ENCODE assay signal across 25 cellular contexts in genomic region chr3:299590-300301, GRCh38.
DNase-seq lines count a peak whose midpoint lies in the region; ATAC-seq, FAIRE-seq and TF ChIP-seq lines count a peak whose summit lies in the region.
"Had no signal": no experiment of that assay in that cellular context is flagged by ENCODE, and none has a peak within 500 bp of the region (broad histone marks: within the 10 kb centered on the region; RNA-seq: fewer than 3 reads in every experiment).

No MANE protein-coding gene starts in this region.

- no peak for TF ChIP-seq CTCF in bronchial epithelial cell (IDR thresholded peaks at IDR 0.05; ENCODE audit: insufficient read depth, low read length, severe bottlenecking)

- peak; percentile 89 for FAIRE-seq in bronchial epithelial cell (lab: Jason Lieb, UNC)
- FAIRE-seq: islet of Langerhans had no signal

- H3K9me3 Mint-ChIP-seq in stimulated activated naive CD8-positive, alpha-beta T cell treated with anti-CD3 and anti-CD28 coated beads, Interleukin-15, amount 100 ng/mL, for 72 hours: peaks cover 5 to 8% of the 10 kb centered on the region in 2 donors

- H3K36me3 ChIP-seq in bronchial epithelial cell (ENCODE audit: control insufficient read depth, insufficient read depth, low read length): no peaks in the 10 kb centered on the region
- H3K36me3 ChIP-seq: BE2C had no signal

- H3K27ac Mint-ChIP-seq in stimulated activated naive CD8-positive, alpha-beta T cell treated with anti-CD3 and anti-CD28 coated beads, Interleukin-15, amount 100 ng/mL, for 72 hours: no peak overlapping the region
- H3K27ac Mint-ChIP-seq: activated CD4-positive, alpha-beta T cell treated with anti-CD3 and anti-CD28 coated beads, Interleukin-2, amount 10 ng/mL, durations not matched to agents 7 days and 5 days; HFFc6 had no signal

- H3K4me3 Mint-ChIP-seq in stimulated activated naive CD8-positive, alpha-beta T cell treated with anti-CD3 and anti-CD28 coated beads, Interleukin-15, amount 100 ng/mL, for 72 hours: no peak overlapping the region
- H3K4me3 Mint-ChIP-seq: activated CD4-positive, alpha-beta T cell treated with anti-CD3 and anti-CD28 coated beads, Interleukin-2, amount 10 ng/mL, durations not matched to agents 7 days and 5 days; HFFc6 had no signal

- no peaks in the 10 kb centered on the region for H3K4me1 Mint-ChIP-seq in stimulated activated naive CD8-positive, alpha-beta T cell treated with anti-CD3 and anti-CD28 coated beads, Interleukin-15, amount 100 ng/mL, for 72 hours
- H3K4me1 Mint-ChIP-seq: activated CD4-positive, alpha-beta T cell treated with anti-CD3 and anti-CD28 coated beads, Interleukin-2, amount 10 ng/mL, durations not matched to agents 7 days and 5 days had no signal

- H3K27me3 ChIP-seq in bronchial epithelial cell (ENCODE audit: control insufficient read depth, insufficient read depth, low read length): no peaks in the 10 kb centered on the region
- H3K27me3 ChIP-seq: BE2C, foreskin keratinocyte, hepatocyte had no signal

- peak; percentile 58 for ATAC-seq in GM19467 (IDR thresholded peaks at IDR 0.05; ENCODE audit: unreplicated experiment)
- ATAC-seq in HG03066 (IDR thresholded peaks at IDR 0.05; ENCODE audit: low read depth, unreplicated experiment): peak; percentile 70
- no peak for ATAC-seq in stimulated activated naive CD8-positive, alpha-beta T cell treated with anti-CD3 and anti-CD28 coated beads, Interleukin-15, amount 100 ng/mL, for 72 hours
- no peak for ATAC-seq in GM21576 (IDR thresholded peaks at IDR 0.05; ENCODE audit: unreplicated experiment)
- ATAC-seq: foreskin keratinocyte, PC-3 had no signal

- no peak overlapping the region for H3K4me3 ChIP-seq in bronchial epithelial cell (ENCODE audit: low read depth, low read length)
- H3K4me3 ChIP-seq: hepatocyte had no signal

- DNase-seq in NCI-H1092 treated with DMSO at 0.1 percent for 48 hours (lab: John Stamatoyannopoulos, UW): peak; percentile 19
- DNase-seq in NCI-H1092 (lab: John Stamatoyannopoulos, UW): no peak
- peak; percentile 52 for DNase-seq in bronchial epithelial cell (ENCODE audit: low read depth)
- no peak for DNase-seq in stimulated activated naive CD8-positive, alpha-beta T cell treated with anti-CD3 and anti-CD28 coated beads, Interleukin-15, amount 100 ng/mL, for 72 hours
- no peak for DNase-seq in COLO829 (ENCODE audit: low spot score)
- DNase-seq: 8988T; activated CD4-positive, alpha-beta T cell treated with anti-CD3 and anti-CD28 coated beads, Interleukin-2, amount 10 ng/mL, durations not matched to agents 7 days and 5 days; activated CD8-positive, alpha-beta memory T cell treated with anti-CD3 and anti-CD28 coated beads, Interleukin-2, amount 50 U/mL, for 48 hours; activated gamma-delta T cell; amniotic stem cell; BE2C; dermis blood vessel endothelial cell; foreskin keratinocyte; HFFc6; NCI-H1930; NCI-H526; PC-3; SHP77 treated with DMSO at 0.1 percent for 48 hours; stimulated activated CD4-positive, alpha-beta T cell treated with anti-CD3 and anti-CD28 coated beads, Interleukin-4, amount 100 ng/mL, for 24 hours; T-helper 1 cell had no signal

- H3K27me3 Mint-ChIP-seq in stimulated activated naive CD8-positive, alpha-beta T cell treated with anti-CD3 and anti-CD28 coated beads, Interleukin-15, amount 100 ng/mL, for 72 hours: no peaks in the 10 kb centered on the region
- H3K27me3 Mint-ChIP-seq: activated CD4-positive, alpha-beta T cell treated with anti-CD3 and anti-CD28 coated beads, Interleukin-2, amount 10 ng/mL, durations not matched to agents 7 days and 5 days had no signal

Comparison
In these comparisons a context has a peak if more than half of its experiments do, and no peak if none do; other contexts are left out.
1. DNase-seq: peak in NCI-H1092 treated with DMSO at 0.1 percent for 48 hours (single experiment) and bronchial epithelial cell (single experiment); none in NCI-H1092 (single experiment), stimulated activated naive CD8-positive, alpha-beta T cell treated with anti-CD3 and anti-CD28 coated beads, Interleukin-15, amount 100 ng/mL, for 72 hours (0 of 2) and COLO829 (single experiment).
2. ATAC-seq: peak in GM19467 (single experiment) and HG03066 (single experiment); none in stimulated activated naive CD8-positive, alpha-beta T cell treated with anti-CD3 and anti-CD28 coated beads, Interleukin-15, amount 100 ng/mL, for 72 hours (single experiment) and GM21576 (single experiment).